ENCODE assay signal across 14 cellular contexts in the genomic region with DNA sequence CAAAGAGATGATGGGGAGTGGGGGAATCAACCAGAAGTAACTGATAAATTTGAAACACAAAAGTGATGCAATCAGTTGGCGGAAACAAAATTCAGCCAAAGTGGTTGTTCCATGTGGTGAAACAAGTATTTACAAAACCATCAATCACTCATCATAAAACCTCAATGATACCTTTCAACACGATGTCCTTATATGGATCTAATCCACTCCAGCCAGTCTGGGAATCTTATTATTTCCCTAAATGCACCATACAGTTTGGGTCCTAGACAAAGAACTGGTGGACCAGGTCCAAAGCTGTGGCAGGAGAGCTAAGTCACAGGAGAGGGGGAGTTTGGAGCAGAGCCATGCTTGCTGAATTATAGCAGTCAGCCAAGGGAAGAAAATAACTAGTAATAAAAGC.
DNase-seq lines count a peak whose midpoint lies in the region; ATAC-seq, FAIRE-seq and TF ChIP-seq lines count a peak whose summit lies in the region.
"Had no signal": no experiment of that assay in that cellular context is flagged by ENCODE, and none has a peak within 500 bp of the region (broad histone marks: within the 10 kb centered on the region; RNA-seq: fewer than 3 reads in every experiment).

No MANE protein-coding gene starts in this region.

- no peak overlapping the region for H3K9ac ChIP-seq in BLaER1

- FAIRE-seq in D721Med (lab: Jason Lieb, UNC), result no peak

- 72% methylated on average over 2 of the region's 2 CpGs for WGBS in hepatocyte (ENCODE audit: low lambda C conversion rate, missing lambda C conversion rate)

- ATAC-seq in HG02610 (IDR thresholded peaks at IDR 0.05; ENCODE audit: unreplicated experiment), result no peak
- ATAC-seq: activated CD4-positive, alpha-beta T cell treated with anti-CD3 and anti-CD28 coated beads for 36 hours; foreskin keratinocyte; left lung had no signal

- H3K4me2 ChIP-seq in BLaER1, result peak overlapping the region; percentile 28
- H3K4me2 ChIP-seq in hepatocyte, result no peak overlapping the region

- H4K20me1 ChIP-seq in BLaER1, result no peaks in the 10 kb centered on the region
- H4K20me1 ChIP-seq in hepatocyte (ENCODE audit: insufficient read depth, poor library complexity, severe bottlenecking), result no peaks in the 10 kb centered on the region

- H3K4me1 ChIP-seq in BLaER1 (peaks cover 8% of the 10 kb centered on the region), hepatocyte (ENCODE audit: insufficient read depth) (peaks cover 13% of the 10 kb centered on the region)
- H3K4me1 ChIP-seq: foreskin keratinocyte, left lung had no signal

- H3K36me3 ChIP-seq in BLaER1 (no peaks in the 10 kb centered on the region), hepatocyte (replicated peaks; ENCODE audit: insufficient read depth, low read depth) (no peaks in the 10 kb centered on the region)
- H3K36me3 ChIP-seq: left lung had no signal

- H3K4me3 ChIP-seq in BLaER1 (no peak overlapping the region), hepatocyte (no peak overlapping the region)
- H3K4me3 ChIP-seq: left lung had no signal

- no peaks in the 10 kb centered on the region for H3K79me2 ChIP-seq in hepatocyte

- H3K27me3 ChIP-seq in BLaER1 (no peaks in the 10 kb centered on the region), hepatocyte (no peaks in the 10 kb centered on the region)
- H3K27me3 ChIP-seq: foreskin keratinocyte, left lung had no signal

- no peak overlapping the region for H2AFZ ChIP-seq in hepatocyte

- TF ChIP-seq CTCF in hepatocyte (IDR thresholded peaks at IDR 0.05; ENCODE audit: poor library complexity), result no peak
- TF ChIP-seq CTCF in D721Med (IDR thresholded peaks at IDR 0.05; ENCODE audit: insufficient read depth, missing control alignments), result no peak

- no peaks in the 10 kb centered on the region for H3K9me2 ChIP-seq in hepatocyte (replicated peaks; ENCODE audit: insufficient read depth)

- peak; percentile 79 for DNase-seq in M059J (ENCODE audit: low read depth)
- peak; percentile 99 for DNase-seq in NCI-H748 (lab: John Stamatoyannopoulos, UW; ENCODE audit: unreplicated experiment)
- peak; percentile 57 for DNase-seq in hepatocyte (ENCODE audit: low spot score)
- no peak for DNase-seq in occipital lobe (lab: John Stamatoyannopoulos, UW)
- DNase-seq in NCI-H187 (lab: John Stamatoyannopoulos, UW), result no peak
- DNase-seq in D721Med (ENCODE audit: insufficient read length, low spot score), result no peak
- DNase-seq: activated CD4-positive, alpha-beta T cell treated with anti-CD3 and anti-CD28 coated beads for 36 hours; cerebellar nuclear complex; left lung; NCI-H187 treated with DMSO at 0.1 percent for 48 hours; stimulated activated CD4-positive, alpha-beta T cell treated with anti-CD3 and anti-CD28 coated beads, Interleukin-4, amount 100 ng/mL, for 4 hours had no signal

- no peak overlapping the region for H3K27ac ChIP-seq in BLaER1
- no peak overlapping the region for H3K27ac ChIP-seq in hepatocyte
- H3K27ac ChIP-seq: foreskin keratinocyte, left lung had no signal

- H3K9me3 ChIP-seq in BLaER1 (no peaks in the 10 kb centered on the region), hepatocyte (ENCODE audit: low read depth) (no peaks in the 10 kb centered on the region)
- H3K9me3 ChIP-seq: left lung had no signal

Comparison
In these comparisons a context has a peak if more than half of its experiments do, and no peak if none do; other contexts are left out.
1. DNase-seq: peak in M059J (single experiment), NCI-H748 (single experiment) and hepatocyte (single experiment); none in occipital lobe (single experiment), NCI-H187 (0 of 2) and D721Med (single experiment).